In the genomic region with DNA sequence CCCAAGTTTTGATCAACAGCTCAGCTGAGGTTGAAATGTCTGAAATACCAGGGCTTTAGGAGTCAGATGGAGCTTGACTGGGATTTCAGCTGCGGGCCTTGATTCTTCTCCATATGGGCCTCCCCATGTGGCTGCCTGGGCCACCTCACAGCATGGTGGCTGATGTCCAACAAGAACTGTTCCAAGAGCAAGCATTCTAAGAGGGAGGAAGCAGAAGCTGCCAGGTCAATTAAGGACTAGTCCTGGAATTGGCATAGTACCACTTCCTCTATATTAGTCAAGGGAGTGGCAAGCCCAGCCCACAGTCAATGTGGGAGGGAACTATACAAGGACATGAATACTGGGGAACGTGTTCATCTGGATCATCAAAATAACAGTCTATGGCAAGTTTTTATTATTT, we compare ENCODE assay signal across 15 cellular contexts.
DNase-seq lines count a peak whose midpoint lies in the region; ATAC-seq and TF ChIP-seq lines count a peak whose summit lies in the region.
"Had no signal": no experiment of that assay in that cellular context is flagged by ENCODE, and none has a peak within 500 bp of the region (broad histone marks: within the 10 kb centered on the region; RNA-seq: fewer than 3 reads in every experiment).

No MANE protein-coding gene starts in this region.

- DNase-seq in GM04504 (ENCODE audit: low read depth) (peak; percentile 41), NCI-H2029 (lab: John Stamatoyannopoulos, UW) (peak; percentile 36), cerebellar nuclear complex (lab: John Stamatoyannopoulos, UW) (peak; percentile 40 to 53), sciatic nerve (ENCODE audit: low spot score) (no peak), DMS53 (lab: John Stamatoyannopoulos, UW) (no peak), pons (ENCODE audit: low spot score) (no peak), WERI-Rb-1 (no peak)
- DNase-seq: activated CD4-positive, alpha-beta T cell treated with anti-CD3 and anti-CD28 coated beads for 48 hours; activated T-cell treated with anti-CD3 and anti-CD28 coated beads for 4 hours; DND-41; GOT3; MM.1S; SHP77 treated with DMSO at 0.1 percent for 48 hours; stimulated activated CD4-positive, alpha-beta T cell treated with anti-CD3 and anti-CD28 coated beads, Interleukin-2, amount 100 ng/mL, for 24 hours had no signal

- no peak overlapping the region for H3K27ac ChIP-seq in WERI-Rb-1

- ATAC-seq in sciatic nerve = peak; percentile 20
- ATAC-seq: activated naive CD4-positive, alpha-beta T cell treated with anti-CD3 and anti-CD28 coated beads, Interleukin-2, amount 50 U/mL, for 72 hours had no signal

- no peak overlapping the region for H3K4me3 ChIP-seq in WERI-Rb-1 (ENCODE audit: low read depth, low read length)

- peaks cover 7% of the 10 kb centered on the region for H3K9me3 ChIP-seq in WERI-Rb-1 (ENCODE audit: severe bottlenecking)

- intact Hi-C loops in sciatic nerve (cut with DNase I) = no loop called here

- no peaks in the 10 kb centered on the region for H3K27me3 ChIP-seq in WERI-Rb-1 (ENCODE audit: insufficient read depth, low read depth, severe bottlenecking)

- H3K36me3 ChIP-seq in WERI-Rb-1 = no peaks in the 10 kb centered on the region

- TF ChIP-seq CTCF in WERI-Rb-1 (IDR thresholded peaks at IDR 0.05; ENCODE audit: low read depth, low read length) = no peak

Comparison
In these comparisons a context has a peak if more than half of its experiments do, and no peak if none do; other contexts are left out.
1. DNase-seq: peak in GM04504 (single experiment), NCI-H2029 (single experiment) and cerebellar nuclear complex (2 of 2); none in sciatic nerve (single experiment), DMS53 (single experiment), pons (single experiment) and WERI-Rb-1 (single experiment).